ENCODE assay signal across 1 cellular context in genomic region chr7:140349172-140349771, GRCh38.
TF ChIP-seq lines count a peak whose summit lies in the region.

No MANE protein-coding gene starts in this region.

TF ChIP-seq in HepG2, 621 proteins besides CTCF, POLR2A, EP300 and RAD21:
- TF ChIP-seq NONO (IDR thresholded peaks at IDR 0.05) (no peak), NONO (CRISPR knock-in tag; conservative IDR thresholded peaks at IDR 0.05) (no peak), FOXC1 (CRISPR knock-in tag; IDR thresholded peaks at IDR 0.05; ENCODE audit: borderline replicate concordance) (no peak), DZIP1 (CRISPR knock-in tag; IDR thresholded peaks at IDR 0.05) (no peak), GTF3A (CRISPR knock-in tag; conservative IDR thresholded peaks at IDR 0.05) (no peak), PLSCR1 (CRISPR knock-in tag; IDR thresholded peaks at IDR 0.05; ENCODE audit: borderline replicate concordance) (no peak), MLXIP (CRISPR knock-in tag; IDR thresholded peaks at IDR 0.05; ENCODE audit: borderline replicate concordance) (no peak), SMC3 (IDR thresholded peaks at IDR 0.05; ENCODE audit: low read length) (no peak), PCBP1 (IDR thresholded peaks at IDR 0.05; ENCODE audit: borderline replicate concordance, low read depth, low read length) (no peak), KLF16 (CRISPR knock-in tag; IDR thresholded peaks at IDR 0.05) (no peak), ZNF17 (CRISPR knock-in tag; IDR thresholded peaks at IDR 0.05) (no peak), PHF5A (CRISPR knock-in tag; IDR thresholded peaks at IDR 0.05; ENCODE audit: low read depth, unreplicated experiment) (no peak), GTF2F1 (IDR thresholded peaks at IDR 0.05; ENCODE audit: low read length) (no peak), MED8 (CRISPR knock-in tag; IDR thresholded peaks at IDR 0.05; ENCODE audit: insufficient replicate concordance) (no peak), ZNF572 (CRISPR knock-in tag; IDR thresholded peaks at IDR 0.05) (no peak), ATRX (CRISPR knock-in tag; IDR thresholded peaks at IDR 0.05; ENCODE audit: borderline replicate concordance) (no peak), HHEX (CRISPR knock-in tag; IDR thresholded peaks at IDR 0.05) (no peak), XRCC5 (optimal IDR thresholded peaks at IDR 0.05; ENCODE audit: low read length) (no peak)
- TF ChIP-seq, protein P1, sequence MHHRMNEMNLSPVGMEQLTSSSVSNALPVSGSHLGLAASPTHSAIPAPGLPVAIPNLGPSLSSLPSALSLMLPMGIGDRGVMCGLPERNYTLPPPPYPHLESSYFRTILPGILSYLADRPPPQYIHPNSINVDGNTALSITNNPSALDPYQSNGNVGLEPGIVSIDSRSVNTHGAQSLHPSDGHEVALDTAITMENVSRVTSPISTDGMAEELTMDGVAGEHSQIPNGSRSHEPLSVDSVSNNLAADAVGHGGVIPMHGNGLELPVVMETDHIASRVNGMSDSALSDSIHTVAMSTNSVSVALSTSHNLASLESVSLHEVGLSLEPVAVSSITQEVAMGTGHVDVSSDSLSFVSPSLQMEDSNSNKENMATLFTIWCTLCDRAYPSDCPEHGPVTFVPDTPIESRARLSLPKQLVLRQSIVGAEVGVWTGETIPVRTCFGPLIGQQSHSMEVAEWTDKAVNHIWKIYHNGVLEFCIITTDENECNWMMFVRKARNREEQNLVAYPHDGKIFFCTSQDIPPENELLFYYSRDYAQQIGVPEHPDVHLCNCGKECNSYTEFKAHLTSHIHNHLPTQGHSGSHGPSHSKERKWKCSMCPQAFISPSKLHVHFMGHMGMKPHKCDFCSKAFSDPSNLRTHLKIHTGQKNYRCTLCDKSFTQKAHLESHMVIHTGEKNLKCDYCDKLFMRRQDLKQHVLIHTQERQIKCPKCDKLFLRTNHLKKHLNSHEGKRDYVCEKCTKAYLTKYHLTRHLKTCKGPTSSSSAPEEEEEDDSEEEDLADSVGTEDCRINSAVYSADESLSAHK (CRISPR knock-in tag; IDR thresholded peaks at IDR 0.05; ENCODE audit: borderline replicate concordance): no peak
- TF ChIP-seq, protein P2, sequence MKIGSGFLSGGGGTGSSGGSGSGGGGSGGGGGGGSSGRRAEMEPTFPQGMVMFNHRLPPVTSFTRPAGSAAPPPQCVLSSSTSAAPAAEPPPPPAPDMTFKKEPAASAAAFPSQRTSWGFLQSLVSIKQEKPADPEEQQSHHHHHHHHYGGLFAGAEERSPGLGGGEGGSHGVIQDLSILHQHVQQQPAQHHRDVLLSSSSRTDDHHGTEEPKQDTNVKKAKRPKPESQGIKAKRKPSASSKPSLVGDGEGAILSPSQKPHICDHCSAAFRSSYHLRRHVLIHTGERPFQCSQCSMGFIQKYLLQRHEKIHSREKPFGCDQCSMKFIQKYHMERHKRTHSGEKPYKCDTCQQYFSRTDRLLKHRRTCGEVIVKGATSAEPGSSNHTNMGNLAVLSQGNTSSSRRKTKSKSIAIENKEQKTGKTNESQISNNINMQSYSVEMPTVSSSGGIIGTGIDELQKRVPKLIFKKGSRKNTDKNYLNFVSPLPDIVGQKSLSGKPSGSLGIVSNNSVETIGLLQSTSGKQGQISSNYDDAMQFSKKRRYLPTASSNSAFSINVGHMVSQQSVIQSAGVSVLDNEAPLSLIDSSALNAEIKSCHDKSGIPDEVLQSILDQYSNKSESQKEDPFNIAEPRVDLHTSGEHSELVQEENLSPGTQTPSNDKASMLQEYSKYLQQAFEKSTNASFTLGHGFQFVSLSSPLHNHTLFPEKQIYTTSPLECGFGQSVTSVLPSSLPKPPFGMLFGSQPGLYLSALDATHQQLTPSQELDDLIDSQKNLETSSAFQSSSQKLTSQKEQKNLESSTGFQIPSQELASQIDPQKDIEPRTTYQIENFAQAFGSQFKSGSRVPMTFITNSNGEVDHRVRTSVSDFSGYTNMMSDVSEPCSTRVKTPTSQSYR (CRISPR knock-in tag; IDR thresholded peaks at IDR 0.05; ENCODE audit: borderline replicate concordance): no peak
- TF ChIP-seq, protein P3, sequence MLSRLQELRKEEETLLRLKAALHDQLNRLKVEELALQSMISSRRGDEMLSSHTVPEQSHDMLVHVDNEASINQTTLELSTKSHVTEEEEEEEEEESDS (CRISPR knock-in tag; IDR thresholded peaks at IDR 0.05; ENCODE audit: borderline replicate concordance): no peak
